ENCODE assay signal across 8 cellular contexts in the genomic region with DNA sequence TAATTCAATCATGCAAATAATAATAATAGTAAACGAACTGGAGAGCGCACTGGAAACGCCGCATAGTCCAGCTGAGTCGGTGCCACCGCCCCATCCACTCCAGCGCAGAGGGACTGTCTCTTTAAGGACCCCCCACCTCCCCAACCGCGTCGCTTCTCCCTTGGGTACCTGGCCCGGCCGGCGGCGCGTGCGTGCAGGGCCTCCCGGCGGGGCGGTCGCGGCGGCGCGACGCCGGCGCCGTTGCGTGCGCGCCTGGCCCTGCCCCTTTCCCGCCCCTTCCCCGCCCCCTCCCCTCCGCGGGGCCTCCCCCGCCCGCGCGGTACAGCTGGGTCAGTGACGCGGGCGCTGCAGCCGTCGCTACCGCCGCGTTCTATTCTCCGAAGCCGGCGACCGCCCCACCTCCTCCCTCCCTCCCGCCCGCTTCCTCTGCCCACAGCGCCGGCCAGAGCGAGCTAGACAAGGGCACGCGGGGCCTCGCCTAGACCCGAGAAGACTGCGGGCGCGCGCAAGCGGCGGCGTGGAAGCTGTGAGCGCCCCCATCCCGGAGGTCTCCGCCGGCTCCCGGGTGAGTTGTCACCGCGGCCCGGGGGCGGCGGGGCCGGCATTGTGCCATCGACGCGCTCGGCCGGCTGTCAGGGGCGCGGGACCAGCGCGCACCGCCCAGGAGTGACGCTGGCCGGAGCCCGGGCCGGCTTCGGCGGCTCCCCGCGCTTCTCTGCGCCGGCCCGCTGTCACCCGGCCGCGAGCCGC. TPM values are rescaled to one million over a fixed set of nuclear protein-coding genes. Genes with fewer than 3 reads are reported as not detected.
DNase-seq lines count a peak whose midpoint lies in the region; TF ChIP-seq lines count a peak whose summit lies in the region.

A gene with protein sequence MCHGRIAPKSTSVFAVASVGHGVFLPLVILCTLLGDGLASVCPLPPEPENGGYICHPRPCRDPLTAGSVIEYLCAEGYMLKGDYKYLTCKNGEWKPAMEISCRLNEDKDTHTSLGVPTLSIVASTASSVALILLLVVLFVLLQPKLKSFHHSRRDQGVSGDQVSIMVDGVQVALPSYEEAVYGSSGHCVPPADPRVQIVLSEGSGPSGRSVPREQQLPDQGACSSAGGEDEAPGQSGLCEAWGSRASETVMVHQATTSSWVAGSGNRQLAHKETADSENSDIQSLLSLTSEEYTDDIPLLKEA (plus strand): TSS at position 333 of the 750 bp plus-strand sequence. CDS start 46,997 bp downstream, outside the sequence.

- WGBS in neuronal stem cell (ENCODE audit: extremely low coverage in 2 of 2, insufficient read length in 2 of 2, insufficient replicate concordance in 1 of 2), 2 donors = no CpG with 5 or more reads among the region's 103 CpGs

- H4K8ac ChIP-seq in neuronal stem cell (ENCODE audit: low read depth, low read length) = no peak within 1 kb of the TSS

- H3K4me1 ChIP-seq in neuronal stem cell (ENCODE audit: control insufficient read depth in 2 of 2, insufficient read depth in 1 of 2, low read depth in 1 of 2, low read length in 2 of 2) = peaks cover 19 to 34% of the 10 kb centered on the region in 2 donors

- peak within 1 kb of the TSS; percentile 21 for H2BK5ac ChIP-seq in neuronal stem cell (ENCODE audit: low read length)

- DNase-seq in ELF-1 (ENCODE audit: low read depth, low spot score) = peak; percentile 60
- DNase-seq in HCEC 1CT = peak; percentile 87
- peak; percentile 80 for DNase-seq in MV-4-11 (lab: John Stamatoyannopoulos, UW)
- peak; percentile 85 for DNase-seq in SK-N-DZ (ENCODE audit: low spot score)
- peak; percentile 88 for DNase-seq in activated naive CD4-positive, alpha-beta T cell treated with Interleukin-2 at 50 U/mL for 16 hours
- DNase-seq in foreskin melanocyte = peak; percentile 71
- DNase-seq in neuronal stem cell (ENCODE audit: low spot score) = peak; percentile 81

- H3K9me3 ChIP-seq in neuronal stem cell (replicated peaks in 1 of 2; ENCODE audit: control insufficient read depth in 2 of 2, insufficient read depth in 1 of 2, low read depth in 1 of 2, low read length in 2 of 2) = no peaks in the 10 kb centered on the region

- peaks cover 0 to 10% of the 10 kb centered on the region in 2 donors for H3K36me3 ChIP-seq in neuronal stem cell (replicated peaks in 1 of 2; ENCODE audit: control insufficient read depth in 2 of 2, insufficient read depth in 2 of 2, low read length in 2 of 2)

- peak within 1 kb of the TSS; percentile 73 for H2AFZ ChIP-seq in neuronal stem cell (ENCODE audit: low read length)

- no peak within 1 kb of the TSS for H2BK120ac ChIP-seq in neuronal stem cell (ENCODE audit: low read depth, low read length)

- H3K9ac ChIP-seq in neuronal stem cell (ENCODE audit: low read depth, low read length, poor library complexity) = peak within 1 kb of the TSS; percentile 88

- H3K4me2 ChIP-seq in neuronal stem cell (ENCODE audit: insufficient read depth, low read length, poor library complexity, severe bottlenecking) = peak within 1 kb of the TSS; percentile 95

- peak within 1 kb of the TSS; percentile 8 for H2BK15ac ChIP-seq in neuronal stem cell (ENCODE audit: low read length)

- H2BK12ac ChIP-seq in neuronal stem cell (ENCODE audit: low read length) = no peak within 1 kb of the TSS

- no peak for TF ChIP-seq CTCF in subcutaneous adipose tissue (IDR thresholded peaks at IDR 0.05; ENCODE audit: low read depth)

- H3K4ac ChIP-seq in neuronal stem cell (ENCODE audit: low read length) = no peak within 1 kb of the TSS

- H2AK5ac ChIP-seq in neuronal stem cell (ENCODE audit: low read depth, low read length) = peak within 1 kb of the TSS; percentile 58

- H3K27me3 ChIP-seq in neuronal stem cell (ENCODE audit: control insufficient read depth in 3 of 3, insufficient read depth in 3 of 3, low read depth in 1 of 3, low read length in 3 of 3) = no peaks in the 10 kb centered on the region

- H3K4me3 ChIP-seq in neuronal stem cell (ENCODE audit: low read length in 2 of 2) = peak within 1 kb of the TSS; percentile 82 to 95

- H4K91ac ChIP-seq in neuronal stem cell (ENCODE audit: low read depth, low read length, poor library complexity) = no peak within 1 kb of the TSS

- H3K79me1 ChIP-seq in neuronal stem cell (ENCODE audit: low read depth, low read length) = no peaks in the 10 kb centered on the region

- peak within 1 kb of the TSS; percentile 95 for H3K14ac ChIP-seq in neuronal stem cell (ENCODE audit: low read length)

- H3K23ac ChIP-seq in neuronal stem cell (ENCODE audit: low read depth, low read length, poor library complexity) = peak within 1 kb of the TSS; percentile 65

- peak within 1 kb of the TSS; percentile 91 for H3K18ac ChIP-seq in neuronal stem cell (ENCODE audit: low read length)

- H3K27ac ChIP-seq in neuronal stem cell (replicated peaks; ENCODE audit: low read length) = peak within 1 kb of the TSS; percentile 60

RNA-seq across cellular contexts. Expression of the gene that starts here (rescaled TPM):
- 1.9 and 2.3 TPM in 2 replicates for polyA plus RNA-seq in SK-N-DZ (2014; cell fraction: cytosol; rRNA removed)
- polyA plus RNA-seq in SK-N-DZ (2014; cell fraction: nucleus; rRNA removed) = 1.8 and 6.1 TPM in 2 replicates
- 5.6 TPM for polyA plus RNA-seq in neuronal stem cell (2013, experiment 1 of 2)
- polyA plus RNA-seq in neuronal stem cell (2013, experiment 2 of 2) = 5.6 TPM
- 10 to 100 TPM; 24.8 to 52.4 (median 35.5) TPM for total RNA-seq in subcutaneous adipose tissue

Comparison
In these comparisons a context has a peak if more than half of its experiments do, and no peak if none do; other contexts are left out.
1. Peak in every context shown above with its lines: DNase-seq, H3K4me3 ChIP-seq and H3K27ac ChIP-seq.